ENCODE assay signal across 21 cellular contexts in genomic region chr3:120126016-120126415, GRCh38. TPM values are rescaled to one million over a fixed set of nuclear protein-coding genes. Genes with fewer than 3 reads are reported as not detected.
DNase-seq lines count a peak whose midpoint lies in the region; ATAC-seq and TF ChIP-seq lines count a peak whose summit lies in the region.
"Had no signal": no experiment of that assay in that cellular context is flagged by ENCODE, and none has a peak within 500 bp of the region (broad histone marks: within the 10 kb centered on the region; RNA-seq: fewer than 3 reads in every experiment).

No MANE protein-coding gene starts in this region.

- POLR2A ChIA-PET in PC-3 (lab: Charles Lee; ENCODE audit: unreplicated experiment) = no interaction called here

- no peaks in the 10 kb centered on the region for H3F3A ChIP-seq in PC-3 (ENCODE audit: low read length, unreplicated experiment)

- no peaks in the 10 kb centered on the region for H3K9me3 Mint-ChIP-seq in glutamatergic neuron (ENCODE audit: unreplicated experiment)

- DNase-seq in Karpas-422 (peak; percentile 38), PC-3 (no peak), SK-MEL-5 (ENCODE audit: low read depth, low spot score) (peak; percentile 94), foreskin melanocyte (peak; percentile 88), NCI-H526 treated with DMSO at 0.1 percent for 48 hours (lab: John Stamatoyannopoulos, UW) (no peak), GM13976 (ENCODE audit: low spot score) (no peak), left cardiac atrium (no peak), glutamatergic neuron (no peak)
- DNase-seq: 8988T; ACHN; BE2C; C1 segment of cervical spinal cord; Caco-2; Calu3; CD4-positive, alpha-beta memory T cell; CD4-positive, CD25-positive, alpha-beta regulatory T cell; CD8-positive, alpha-beta memory T cell; DMS79 treated with DMSO at 0.1 percent for 48 hours; GF-D8 had no signal

- H3K27ac ChIP-seq in Karpas-422 (ENCODE audit: low read length) = no peak overlapping the region
- H3K27ac ChIP-seq in PC-3 (ENCODE audit: low read length) = no peak overlapping the region
- H3K27ac ChIP-seq: BLaER1 had no signal

- intact Hi-C loops in PC-3 (cut with micrococcal nuclease) = no loop called here
- intact Hi-C loops in left cardiac atrium (cut with DNase I) = no loop called here

- H3K4me3 Mint-ChIP-seq in glutamatergic neuron (ENCODE audit: unreplicated experiment) = no peak overlapping the region
- H3K4me3 Mint-ChIP-seq: CD14-positive monocyte; CD4-positive, alpha-beta memory T cell; CD4-positive, CD25-positive, alpha-beta regulatory T cell; CD8-positive, alpha-beta memory T cell had no signal

- in situ Hi-C loops in SK-MEL-5 (cut with HindIII; ENCODE audit: low pct_unique_long_range_greater_than_20kb, low sequenced_read_pairs) = no loop called here
- in situ Hi-C loops in GM13976 (cut with MboI; ENCODE audit: low sequenced_read_pairs, unreplicated experiment) = no loop called here

- H3K4me2 ChIP-seq in Karpas-422 (ENCODE audit: low read depth, low read length, poor library complexity, severe bottlenecking) (no peak overlapping the region), PC-3 (ENCODE audit: low read length) (no peak overlapping the region)
- H3K4me2 ChIP-seq: BLaER1 had no signal

- ATAC-seq in PC-3 = peak; percentile 49; the same call in 1 of the 2 replicates
- no peak for ATAC-seq in left cardiac atrium

- H4K20me1 ChIP-seq in Karpas-422 (ENCODE audit: insufficient read depth, low read depth, low read length) (no peaks in the 10 kb centered on the region), PC-3 (ENCODE audit: low read length) (no peaks in the 10 kb centered on the region)
- H4K20me1 ChIP-seq: BLaER1 had no signal

- H3K4me1 ChIP-seq in Karpas-422 (ENCODE audit: low read length) (peaks cover 11% of the 10 kb centered on the region), PC-3 (ENCODE audit: insufficient read depth, low read length) (peaks cover 9% of the 10 kb centered on the region)
- H3K4me1 ChIP-seq: BE2C, BLaER1, Caco-2 had no signal

- no peaks in the 10 kb centered on the region for H3K36me3 Mint-ChIP-seq in glutamatergic neuron (ENCODE audit: unreplicated experiment)
- H3K36me3 Mint-ChIP-seq: CD14-positive monocyte; CD4-positive, alpha-beta memory T cell; CD4-positive, CD25-positive, alpha-beta regulatory T cell had no signal

- CTCF ChIA-PET in PC-3 (lab: Charles Lee) = no interaction called here

- no peak overlapping the region for H3K4me3 ChIP-seq in Karpas-422 (ENCODE audit: low read length)
- H3K4me3 ChIP-seq in PC-3 (ENCODE audit: low read length) = no peak overlapping the region
- H3K4me3 ChIP-seq: BLaER1 had no signal

- H3K9me2 ChIP-seq in Karpas-422 (replicated peaks; ENCODE audit: insufficient read depth, low read length) (no peaks in the 10 kb centered on the region), PC-3 (replicated peaks; ENCODE audit: low read length) (no peaks in the 10 kb centered on the region)

- H3K9ac ChIP-seq in Karpas-422 (ENCODE audit: low read length) (no peak overlapping the region), PC-3 (ENCODE audit: low read length) (no peak overlapping the region)
- H3K9ac ChIP-seq: BLaER1 had no signal

- H3K36me3 ChIP-seq in Karpas-422 (ENCODE audit: insufficient read depth, low read length) = no peaks in the 10 kb centered on the region
- H3K36me3 ChIP-seq in PC-3 (ENCODE audit: low read depth, low read length) = no peaks in the 10 kb centered on the region
- H3K36me3 ChIP-seq: BE2C, BLaER1 had no signal

- TF ChIP-seq CTCF in PC-3 (conservative IDR thresholded peaks at IDR 0.05; ENCODE audit: low read depth, low read length) (no peak), GM13976 (IDR thresholded peaks at IDR 0.05; ENCODE audit: borderline replicate concordance, control extremely low read depth, extremely low read depth, insufficient read depth, missing control alignments) (no peak), glutamatergic neuron (IDR thresholded peaks at IDR 0.05; ENCODE audit: partially characterized antibody, unreplicated experiment) (no peak)

- no peaks in the 10 kb centered on the region for H3K9me3 ChIP-seq in Karpas-422 (ENCODE audit: low read length)
- H3K9me3 ChIP-seq in PC-3 (ENCODE audit: low read length) = no peaks in the 10 kb centered on the region
- H3K9me3 ChIP-seq: BE2C, Caco-2 had no signal

- H3K79me2 ChIP-seq in Karpas-422 (ENCODE audit: low read length) = no peaks in the 10 kb centered on the region
- no peaks in the 10 kb centered on the region for H3K79me2 ChIP-seq in PC-3 (ENCODE audit: low read length)

- no peaks in the 10 kb centered on the region for H3K27me3 Mint-ChIP-seq in glutamatergic neuron (ENCODE audit: unreplicated experiment)
- H3K27me3 Mint-ChIP-seq: CD4-positive, alpha-beta memory T cell; CD4-positive, CD25-positive, alpha-beta regulatory T cell had no signal

- H2AFZ ChIP-seq in Karpas-422 (ENCODE audit: low read length) = no peak overlapping the region
- H2AFZ ChIP-seq in PC-3 (ENCODE audit: low read length) = no peak overlapping the region

- no TSS peak for BruUV-seq in PC-3 (replicated peaks; lab: Mats Ljungman, UMichigan)

- H3K4me1 Mint-ChIP-seq in glutamatergic neuron (ENCODE audit: low read depth, unreplicated experiment) = peaks cover 2% of the 10 kb centered on the region
- H3K4me1 Mint-ChIP-seq: CD14-positive monocyte; CD4-positive, alpha-beta memory T cell; CD4-positive, CD25-positive, alpha-beta regulatory T cell; CD8-positive, alpha-beta memory T cell had no signal

- H3K27me3 ChIP-seq in Karpas-422 (ENCODE audit: low read length) (no peaks in the 10 kb centered on the region), PC-3 (ENCODE audit: low read length) (no peaks in the 10 kb centered on the region)
- H3K27me3 ChIP-seq: BE2C, BLaER1 had no signal

- no peak overlapping the region for H3K27ac Mint-ChIP-seq in glutamatergic neuron (ENCODE audit: unreplicated experiment)
- H3K27ac Mint-ChIP-seq: CD14-positive monocyte; CD4-positive, alpha-beta memory T cell; CD4-positive, CD25-positive, alpha-beta regulatory T cell had no signal

RNA-seq across cellular contexts. Expression of gene GSK3B, which starts 31.8 kb away (rescaled TPM):
- total RNA-seq in Karpas-422 (2014; rRNA removed; shearing (Covaris generic); ENCODE audit: low replicate concordance) = 48.7 and 67.1 TPM in 2 replicates
- total RNA-seq in PC-3 (2014; rRNA removed) = 55.8 and 71.9 TPM in 2 replicates
- 46.1 and 55.2 TPM in 2 replicates for total RNA-seq in SK-MEL-5 (2014; rRNA removed; shearing (Covaris generic))
- polyA plus RNA-seq in SK-MEL-5 (2015; cell fraction: cytosol; rRNA removed) = 37.7 and 40.5 TPM in 2 replicates
- polyA plus RNA-seq in SK-MEL-5 (2015; cell fraction: nucleus; rRNA removed) = 13.2 and 16.4 TPM in 2 replicates
- total RNA-seq in left cardiac atrium = 10 to 100 TPM; 37.0 to 39.1 TPM
- total RNA-seq in glutamatergic neuron (ENCODE audit: unreplicated experiment) = 138 TPM

Comparison
In these comparisons a context has a peak if more than half of its experiments do, and no peak if none do; other contexts are left out.
1. DNase-seq: peak in Karpas-422 (single experiment), SK-MEL-5 (single experiment) and foreskin melanocyte (single experiment); none in PC-3 (single experiment), NCI-H526 treated with DMSO at 0.1 percent for 48 hours (single experiment), GM13976 (single experiment), left cardiac atrium (single experiment) and glutamatergic neuron (single experiment).